23 cellular contexts compared by ENCODE assay signal in the genomic region with DNA sequence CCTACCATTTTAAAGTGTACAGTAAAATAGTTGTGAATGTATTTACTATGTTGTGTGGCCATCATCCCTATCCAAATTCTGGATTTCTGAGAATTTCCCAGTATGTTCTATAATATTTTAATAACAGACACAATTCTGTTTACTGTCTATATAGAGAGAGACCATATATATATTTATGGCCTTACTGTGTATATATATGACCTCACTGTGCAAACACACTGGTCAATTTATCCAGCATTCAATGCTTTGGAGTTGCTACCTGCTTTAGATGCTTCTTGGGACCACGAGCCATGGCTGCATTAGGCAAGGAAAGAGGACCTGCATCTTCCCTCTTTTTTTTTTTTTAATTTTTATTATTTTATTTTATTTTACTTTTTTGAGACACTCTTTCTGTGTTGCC. TPM values are rescaled to one million over a fixed set of nuclear protein-coding genes. Genes with fewer than 3 reads are reported as not detected.
A peak's percentile ranks its signal among the peaks of the same experiment; 100 is the strongest.
DNase-seq lines count a peak whose midpoint lies in the region; ATAC-seq and TF ChIP-seq lines count a peak whose summit lies in the region.
"Had no signal": no experiment of that assay in that cellular context is flagged by ENCODE, and none has a peak within 500 bp of the region (broad histone marks: within the 10 kb centered on the region; RNA-seq: fewer than 3 reads in every experiment).

No MANE protein-coding gene starts in this region.

- no CpG with 5 or more reads among the region's 1 CpG for WGBS in trophoblast cell (ENCODE audit: extremely low coverage, insufficient coverage, insufficient read length)

- CTCF ChIA-PET in activated B cell treated with CpG ODN at 0.5 μM for 24 hours (lab: Charles Lee), result interaction anchor here (0.7 to 1.2 kb wide), 2 partner anchors 44 to 45 kb away, joined by 3 read pairs; no protein-coding TSS in a partner anchor

- H3K4ac ChIP-seq in trophoblast cell (ENCODE audit: low read depth, low read length), result no peak overlapping the region

- H2AFZ ChIP-seq in trophoblast cell (ENCODE audit: insufficient read depth, low read length, poor library complexity), result no peak overlapping the region

- no peak overlapping the region for H2BK5ac ChIP-seq in trophoblast cell (ENCODE audit: low read depth, low read length, poor library complexity)

- POLR2A ChIA-PET in activated B cell treated with CpG ODN at 0.5 μM for 24 hours (lab: Charles Lee), result interaction anchor here (0.7 to 1.2 kb wide), 2 partner anchors 12 to 21 kb away, joined by 3 to 4 read pairs; no protein-coding TSS in a partner anchor

- peaks cover 62% of the 10 kb centered on the region for H3K36me3 Mint-ChIP-seq in activated B cell treated with CpG ODN at 0.5 μM for 24 hours (ENCODE audit: low read depth)
- peaks cover 0 to 12% of the 10 kb centered on the region in 2 donors for H3K36me3 Mint-ChIP-seq in naive B cell
- H3K36me3 Mint-ChIP-seq: CD8-positive, alpha-beta memory T cell had no signal

- no peaks in the 10 kb centered on the region for H3K79me1 ChIP-seq in trophoblast cell (ENCODE audit: low read length)

- no peak overlapping the region for H4K12ac ChIP-seq in trophoblast cell (ENCODE audit: low read depth, low read length)

- intact Hi-C loops in activated B cell treated with CpG ODN at 0.5 μM for 24 hours (cut with micrococcal nuclease), result loop anchor here (5.0 kb wide), 1 partner anchor 42 kb away; the partner anchor contains the start of gene SWAP70

- H3K79me2 ChIP-seq in trophoblast cell (ENCODE audit: control insufficient read depth, insufficient read depth, low read length, poor library complexity), result no peaks in the 10 kb centered on the region

- H3K14ac ChIP-seq in trophoblast cell (ENCODE audit: low read length), result no peak overlapping the region

- no peaks in the 10 kb centered on the region for H3K9me3 ChIP-seq in trophoblast cell (ENCODE audit: insufficient read depth, low read depth, low read length)
- H3K9me3 ChIP-seq: Peyer's patch, SJSA1 had no signal

- H3K36me3 ChIP-seq in trophoblast cell (ENCODE audit: control insufficient read depth in 1 of 2, insufficient read depth in 2 of 2, low read length in 2 of 2), result peaks cover 4% of the 10 kb centered on the region in 2 experiments

- H3K4me2 ChIP-seq in trophoblast cell (ENCODE audit: low read length), result no peak overlapping the region

- TF ChIP-seq CTCF in 22Rv1 (IDR thresholded peaks at IDR 0.05), result no peak
- TF ChIP-seq CTCF in C4-2B (conservative IDR thresholded peaks at IDR 0.05), result no peak
- no peak for TF ChIP-seq CTCF in activated B cell treated with CpG ODN at 0.5 μM for 24 hours (IDR thresholded peaks at IDR 0.05)

- H3K9ac ChIP-seq in trophoblast cell (ENCODE audit: low read length), result no peak overlapping the region

- H3K4me1 Mint-ChIP-seq in activated B cell treated with CpG ODN at 0.5 μM for 24 hours (peaks cover 68% of the 10 kb centered on the region), naive B cell (peaks cover 57 to 70% (median 67%) of the 10 kb centered on the region in 3 donors)

- H4K91ac ChIP-seq in trophoblast cell (ENCODE audit: low read depth, low read length), result no peak overlapping the region

- H3K27ac ChIP-seq in 22Rv1 (peak overlapping the region; percentile 57), C4-2B (peak overlapping the region; percentile 26; the same call in 1 of the 2 replicates), trophoblast cell (ENCODE audit: low read depth, low read length) (no peak overlapping the region)
- H3K27ac ChIP-seq: SJSA1 had no signal

- no peak overlapping the region for H2BK120ac ChIP-seq in trophoblast cell (ENCODE audit: insufficient read depth, low read length, poor library complexity)

- H2BK12ac ChIP-seq in trophoblast cell (ENCODE audit: low read length), result no peak overlapping the region

- H3K9me3 Mint-ChIP-seq in activated B cell treated with CpG ODN at 0.5 μM for 24 hours (no peaks in the 10 kb centered on the region), naive B cell (no peaks in the 10 kb centered on the region)
- H3K9me3 Mint-ChIP-seq: CD8-positive, alpha-beta memory T cell had no signal

- H3K27ac Mint-ChIP-seq in activated B cell treated with CpG ODN at 0.5 μM for 24 hours (peak overlapping the region; percentile 78), naive B cell (peak overlapping the region in 4 of 6 donors; percentile 83 to 94 (median 92))

- H3K4me1 ChIP-seq in trophoblast cell (ENCODE audit: control insufficient read depth in 1 of 2, insufficient read depth in 2 of 2, low read length in 2 of 2), result no peaks in the 10 kb centered on the region
- H3K4me1 ChIP-seq: SJSA1 had no signal

- no peaks in the 10 kb centered on the region for H3K27me3 ChIP-seq in trophoblast cell (ENCODE audit: insufficient read depth, low read length)
- H3K27me3 ChIP-seq: Peyer's patch, SJSA1 had no signal

- H4K8ac ChIP-seq in trophoblast cell (ENCODE audit: low read depth, low read length), result no peak overlapping the region

- H3K23ac ChIP-seq in trophoblast cell (ENCODE audit: low read length), result no peak overlapping the region

- DNase-seq in activated B cell treated with CpG ODN at 0.5 μM for 24 hours (no peak), naive B cell (no peak), trophoblast cell (no peak)
- DNase-seq in activated naive CD4-positive, alpha-beta T cell treated with Interleukin-2 at 50 U/mL for 16 hours, result no peak
- DNase-seq: C1 segment of cervical spinal cord; Calu3; CD8-positive, alpha-beta memory T cell; DMS153; EL; GF-D8; H7; MM.1S; NCI-H1048; NCI-H1417 treated with DMSO at 0.1 percent for 48 hours; NCI-H1930; NCI-H510A treated with DMSO at 0.1 percent for 48 hours; NCI-H774; NK-92 treated with Interleukin-12 subunit alpha and Interleukin-12 subunit beta, amount 100 ng/mL, for 24 hours; Peyer's patch had no signal

- H3K27me3 Mint-ChIP-seq in activated B cell treated with CpG ODN at 0.5 μM for 24 hours (no peaks in the 10 kb centered on the region), naive B cell (no peaks in the 10 kb centered on the region)
- H3K27me3 Mint-ChIP-seq: CD8-positive, alpha-beta memory T cell had no signal

- H3K4me3 ChIP-seq in trophoblast cell (ENCODE audit: low read depth, low read length), result no peak overlapping the region
- H3K4me3 ChIP-seq: Peyer's patch, SJSA1 had no signal

- no peak overlapping the region for H2AK5ac ChIP-seq in trophoblast cell (ENCODE audit: low read length)

- H3K18ac ChIP-seq in trophoblast cell (ENCODE audit: low read length), result no peak overlapping the region

- H3K4me3 Mint-ChIP-seq in activated B cell treated with CpG ODN at 0.5 μM for 24 hours, result no peak overlapping the region
- H3K4me3 Mint-ChIP-seq in naive B cell, result peak overlapping the region in 4 of 8 donors; percentile 31 to 83 (median 68)
- H3K4me3 Mint-ChIP-seq: CD8-positive, alpha-beta memory T cell had no signal

- no peak for ATAC-seq in activated B cell treated with CpG ODN at 0.5 μM for 24 hours (ENCODE audit: low read depth)
- ATAC-seq in naive B cell (ENCODE audit: low read depth in 2 of 2), result no peak
- no peak for ATAC-seq in HG03045 (IDR thresholded peaks at IDR 0.05; ENCODE audit: unreplicated experiment)

RNA-seq across cellular contexts. Expression of gene SWAP70, which starts 40.2 kb away (rescaled TPM):
- 277 and 288 TPM in 2 replicates for total RNA-seq in activated B cell treated with CpG ODN at 0.5 μM for 24 hours
- 100 to 1,000 TPM; 239 to 378 (median 304) TPM for polyA plus RNA-seq in naive B cell (ENCODE audit: low read depth in 6 of 6)
- 70.7 and 73.1 TPM in 2 replicates for polyA plus RNA-seq in trophoblast cell (2013)
